9 cellular contexts compared by ENCODE assay signal in genomic region chr7:130273863-130274262, GRCh38. TPM values are rescaled to one million over a fixed set of nuclear protein-coding genes. Genes with fewer than 3 reads are reported as not detected.
DNase-seq lines count a peak whose midpoint lies in the region; ATAC-seq, FAIRE-seq and TF ChIP-seq lines count a peak whose summit lies in the region.
"Had no signal": no experiment of that assay in that cellular context is flagged by ENCODE, and none has a peak within 500 bp of the region (broad histone marks: within the 10 kb centered on the region; RNA-seq: fewer than 3 reads in every experiment).

No MANE protein-coding gene starts in this region.

- H3K4me2 ChIP-seq in SK-N-SH, result no peak overlapping the region

- TF ChIP-seq CTCF in endothelial cell (IDR thresholded peaks at IDR 0.05; ENCODE audit: unreplicated experiment) (no peak), SK-N-SH (IDR thresholded peaks at IDR 0.05) (no peak)

- no peak for TF ChIP-seq RAD21 in SK-N-SH (IDR thresholded peaks at IDR 0.05; ENCODE audit: low read length)

- no peaks in the 10 kb centered on the region for H3K36me3 Mint-ChIP-seq in endothelial cell (ENCODE audit: low read depth, unreplicated experiment)

- CTCF ChIA-PET in SK-N-SH (lab: Yijun Ruan, JAX), result interaction anchor here (0.6 to 3.5 kb wide), 7 partner anchors 10 to 449 kb away, joined by 3 to 12 read pairs (median 3); no protein-coding TSS in a partner anchor

- peak overlapping the region; percentile 66 for H3K4me3 Mint-ChIP-seq in endothelial cell (ENCODE audit: unreplicated experiment)

- no peaks in the 10 kb centered on the region for H3K79me2 ChIP-seq in SK-N-SH (ENCODE audit: insufficient read depth)

- H3K9me2 ChIP-seq in SK-N-SH, result no peaks in the 10 kb centered on the region

- no peak for FAIRE-seq in H54 (lab: Jason Lieb, UNC)
- FAIRE-seq: GM12891 had no signal

- H3K4me1 ChIP-seq in ES-I3 (ENCODE audit: insufficient read depth, low read length), result peaks cover 32% of the 10 kb centered on the region
- peaks cover 28% of the 10 kb centered on the region for H3K4me1 ChIP-seq in neuron (ENCODE audit: insufficient read depth, low read length)
- H3K4me1 ChIP-seq in SK-N-SH (ENCODE audit: control insufficient read depth in 1 of 2, insufficient read depth in 2 of 2, low read depth in 1 of 2, low read length in 1 of 2), result peaks cover 0 to 7% of the 10 kb centered on the region in 2 experiments; a peak in 3 of 4 replicates

- H3K9me3 ChIP-seq in ES-I3 (ENCODE audit: control insufficient read depth, insufficient read depth, low read length), result no peaks in the 10 kb centered on the region
- H3K9me3 ChIP-seq in neuron (ENCODE audit: low read length), result peaks cover 1% of the 10 kb centered on the region
- no peaks in the 10 kb centered on the region for H3K9me3 ChIP-seq in SK-N-SH

- peak overlapping the region; percentile 20 for H3K4me3 ChIP-seq in neuron (ENCODE audit: low read length)
- no peak overlapping the region for H3K4me3 ChIP-seq in SK-N-SH (ENCODE audit: low read depth in 2 of 2, low read length in 1 of 2)

- H3K27me3 Mint-ChIP-seq in endothelial cell (ENCODE audit: unreplicated experiment), result peaks cover 2% of the 10 kb centered on the region

- DNase-seq in NCI-H2107 (lab: John Stamatoyannopoulos, UW) (peak; percentile 42), endothelial cell (ENCODE audit: low spot score) (peak; percentile 10), SK-N-SH (no peak), H54 (ENCODE audit: insufficient read length, low spot score) (no peak)

- H2AFZ ChIP-seq in neuron (ENCODE audit: low read depth, low read length), result peak overlapping the region; percentile 21
- H2AFZ ChIP-seq in SK-N-SH (ENCODE audit: low read depth), result no peak overlapping the region

- H3K9ac ChIP-seq in ES-I3 (ENCODE audit: low read depth, low read length) (peak overlapping the region; percentile 53), SK-N-SH (no peak overlapping the region)

- H4K20me1 ChIP-seq in SK-N-SH (ENCODE audit: insufficient read depth), result no peaks in the 10 kb centered on the region

- no peaks in the 10 kb centered on the region for H3F3A ChIP-seq in SK-N-SH (replicated peaks; ENCODE audit: insufficient read depth)

- ATAC-seq in HG03280 (IDR thresholded peaks at IDR 0.05; ENCODE audit: unreplicated experiment) (no peak), GM18520 (IDR thresholded peaks at IDR 0.05; ENCODE audit: unreplicated experiment) (no peak)

- H3K27me3 ChIP-seq in neuron (ENCODE audit: insufficient read depth, low read length), result no peaks in the 10 kb centered on the region
- no peaks in the 10 kb centered on the region for H3K27me3 ChIP-seq in SK-N-SH (ENCODE audit: insufficient read depth)

- no peak for TF ChIP-seq EP300 in SK-N-SH (IDR thresholded peaks at IDR 0.05; ENCODE audit: borderline replicate concordance in 1 of 2, low read depth in 1 of 2, low read length in 1 of 2)

- TF ChIP-seq POLR2A in H54 (IDR thresholded peaks at IDR 0.05; ENCODE audit: low read depth, low read length), result no peak

- no peaks in the 10 kb centered on the region for H3K36me3 ChIP-seq in ES-I3 (ENCODE audit: insufficient read depth, low read length)
- H3K36me3 ChIP-seq in neuron (ENCODE audit: insufficient read depth, low read length), result no peaks in the 10 kb centered on the region
- no peaks in the 10 kb centered on the region for H3K36me3 ChIP-seq in SK-N-SH (replicated peaks in 1 of 2; ENCODE audit: control insufficient read depth in 1 of 2, insufficient read depth in 2 of 2, low read length in 1 of 2)

- H3K27ac Mint-ChIP-seq in endothelial cell (ENCODE audit: unreplicated experiment), result peak overlapping the region; percentile 86

- no peak overlapping the region for H3K27ac ChIP-seq in SK-N-SH (ENCODE audit: low read depth in 2 of 2, low read length in 1 of 2)

- POLR2A ChIA-PET in SK-N-SH (lab: Yijun Ruan, JAX), result no interaction called here

- no peaks in the 10 kb centered on the region for H3K9me3 Mint-ChIP-seq in endothelial cell (ENCODE audit: unreplicated experiment)

- 93% methylated on average over 11 of the region's 11 CpGs for WGBS in SK-N-SH (ENCODE audit: low lambda C conversion rate)

- H3K4me1 Mint-ChIP-seq in endothelial cell (ENCODE audit: unreplicated experiment), result peaks cover 31% of the 10 kb centered on the region

TF ChIP-seq in SK-N-SH, 30 proteins besides CTCF, POLR2A, EP300 and RAD21:
- no peak for TF ChIP-seq USF2 (IDR thresholded peaks at IDR 0.05; ENCODE audit: borderline replicate concordance, low read depth, low read length)
- TF ChIP-seq SIN3A (IDR thresholded peaks at IDR 0.05; ENCODE audit: borderline replicate concordance, low read depth, low read length), result no peak
- no peak for TF ChIP-seq RCOR1 (IDR thresholded peaks at IDR 0.05; ENCODE audit: low read length)
- TF ChIP-seq TCF12 (IDR thresholded peaks at IDR 0.05), result no peak
- no peak for TF ChIP-seq JUND (IDR thresholded peaks at IDR 0.05)
- TF ChIP-seq REST (IDR thresholded peaks at IDR 0.05; ENCODE audit: low read depth, low read length), result no peak
- no peak for TF ChIP-seq TAF1 (IDR thresholded peaks at IDR 0.05; ENCODE audit: borderline replicate concordance, low read depth, low read length)
- no peak for TF ChIP-seq FOXJ3 (CRISPR knock-in tag; IDR thresholded peaks at IDR 0.05)

RNA-seq across cellular contexts. Expression of gene CPA2, which starts 7.2 kb away (rescaled TPM):
- not detected for total RNA-seq in endothelial cell (ENCODE audit: unreplicated experiment)
- polyA plus RNA-seq in SK-N-SH (2012; rRNA removed), result 0.03 TPM in 1 of 2 replicates, not detected in the other
- polyA plus RNA-seq in SK-N-SH (2012; cell fraction: cytosol; rRNA removed), result 0.04 TPM in 1 of 2 replicates, not detected in the other
- polyA plus RNA-seq in SK-N-SH (2012; cell fraction: nucleus; rRNA removed), result 0.05 TPM in 1 of 2 replicates, not detected in the other

RNA-seq across cellular contexts. Expression of gene CPA4, which starts 19.1 kb away (rescaled TPM):
- total RNA-seq in endothelial cell (ENCODE audit: unreplicated experiment), result not detected
- 176 and 243 TPM in 2 replicates for polyA plus RNA-seq in SK-N-SH (2012; rRNA removed)
- 108 and 129 TPM in 2 replicates for polyA plus RNA-seq in SK-N-SH (2012; cell fraction: cytosol; rRNA removed)
- 529 and 562 TPM in 2 replicates for polyA plus RNA-seq in SK-N-SH (2012; cell fraction: nucleus; rRNA removed)

Comparison
In these comparisons a context has a peak if more than half of its experiments do, and no peak if none do; other contexts are left out.
1. DNase-seq: peak in NCI-H2107 (single experiment) and endothelial cell (single experiment); none in SK-N-SH (single experiment) and H54 (single experiment).